ENCODE assay signal across 7 cellular contexts in the genomic region with DNA sequence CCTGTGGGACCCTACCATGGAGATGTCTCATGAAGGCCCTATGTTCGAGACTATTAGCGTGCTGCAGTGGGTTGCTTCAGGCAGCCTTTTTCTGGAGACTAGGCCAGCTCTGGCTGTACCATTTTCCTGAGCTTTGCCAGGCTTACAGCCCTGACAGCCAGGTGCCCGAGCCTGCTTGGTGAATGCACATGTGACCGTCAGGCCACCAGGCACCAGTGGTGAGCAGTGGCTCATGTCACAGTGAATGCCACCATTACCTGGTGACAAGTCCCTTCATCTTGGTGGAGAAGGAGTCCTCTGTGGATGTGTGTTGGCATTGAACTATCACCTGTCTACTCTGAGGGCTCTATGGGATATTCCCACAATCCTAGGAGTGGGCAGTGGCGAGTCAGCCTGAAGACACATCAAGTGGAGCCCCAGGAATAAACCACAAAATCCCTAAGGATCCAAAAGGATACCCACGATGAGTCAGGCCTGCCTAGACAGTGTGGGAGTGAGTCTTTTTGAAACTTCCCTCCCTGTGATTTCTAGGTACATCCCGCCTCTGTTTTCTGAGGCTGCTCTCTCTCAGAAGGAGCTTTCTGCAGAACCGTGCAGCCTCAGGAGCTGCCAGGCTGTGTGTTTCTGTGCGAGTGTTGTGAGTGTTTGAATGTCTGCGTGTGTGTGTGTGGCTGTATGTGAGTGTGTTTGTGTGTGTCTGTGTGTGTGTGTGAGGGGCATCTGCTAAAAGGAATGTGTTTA.
DNase-seq lines count a peak whose midpoint lies in the region; TF ChIP-seq lines count a peak whose summit lies in the region.
"Not testable (repeated sequence)": the region's sequence is repeated elsewhere in the genome, so short reads cannot be mapped to it uniquely, and the experiment has no call there.

No MANE protein-coding gene starts in this region.

- H3K4me3 ChIP-seq in fibroblast of pulmonary artery (replicated peaks; ENCODE audit: low read depth, low read length) = not testable (repeated sequence)

- not testable (repeated sequence) for TF ChIP-seq CTCF in fibroblast of pulmonary artery (IDR thresholded peaks at IDR 0.05; ENCODE audit: low read length, missing control alignments)

- DNase-seq in EH (ENCODE audit: low read depth) = peak; percentile 10
- peak; percentile 21 for DNase-seq in HT1080 (ENCODE audit: low read depth)
- DNase-seq in amniotic epithelial cell (ENCODE audit: low read depth) = peak; percentile 21
- peak; percentile 4 for DNase-seq in fibroblast of pulmonary artery (ENCODE audit: low read depth)
- DNase-seq in kidney tubule cell (ENCODE audit: low spot score) = peak; percentile 57
- DNase-seq in renal cortical epithelial cell (ENCODE audit: low read depth) = peak; percentile 2
- DNase-seq in superior temporal gyrus (ENCODE audit: extremely low spot score) = peak; percentile 31

Comparison
In these comparisons a context has a peak if more than half of its experiments do, and no peak if none do; other contexts are left out.
1. DNase-seq: peak in every context shown above with its lines; median percentile 57 in kidney tubule cell; 31 in superior temporal gyrus; 21 in HT1080; 21 in amniotic epithelial cell; 10 in EH; 4 in fibroblast of pulmonary artery; 2 in renal cortical epithelial cell.